In the genomic region with DNA sequence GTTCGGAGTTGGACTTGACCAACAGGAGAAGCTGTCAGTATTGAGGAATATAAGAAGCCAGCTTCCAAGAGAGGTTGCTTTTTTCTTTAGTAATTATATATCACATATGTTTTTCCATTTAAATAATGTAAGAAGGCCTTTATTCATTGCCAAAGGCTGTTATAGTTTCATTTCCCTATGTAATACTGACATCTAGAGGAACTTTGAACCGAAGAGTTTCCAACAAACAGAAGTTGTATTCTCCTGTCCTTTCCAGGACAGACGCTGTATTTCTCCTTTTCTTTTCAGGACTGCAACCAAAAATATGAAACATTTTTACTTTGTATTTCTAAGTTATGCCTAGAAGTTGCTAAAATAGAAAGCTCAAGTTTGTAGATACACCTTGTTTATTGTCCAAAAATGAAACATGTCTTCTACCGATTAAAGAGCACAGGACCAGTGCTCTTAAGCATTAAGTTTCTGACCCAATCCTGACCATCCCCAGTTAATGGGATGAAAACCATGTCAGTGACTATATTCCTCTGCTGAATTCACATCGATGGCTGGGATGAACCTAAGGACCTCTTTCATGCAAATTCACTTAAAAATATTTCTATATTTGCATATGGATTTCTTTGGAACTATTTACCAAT, we compare ENCODE assay signal across 8 cellular contexts. TPM values are rescaled to one million over a fixed set of nuclear protein-coding genes. Genes with fewer than 3 reads are reported as not detected.
DNase-seq lines count a peak whose midpoint lies in the region; ATAC-seq, FAIRE-seq and TF ChIP-seq lines count a peak whose summit lies in the region.

No MANE protein-coding gene starts in this region.

- no peak overlapping the region for H2AFZ ChIP-seq in HepG2 (ENCODE audit: low read length)

- in situ Hi-C loops in HepG2 (cut with HindIII; ENCODE audit: extremely low pct_ligation_motif_present, low pct_unique_long_range_greater_than_20kb): no loop called here

- intact Hi-C loops in adrenal gland (cut with DNase I) (no loop called here), HepG2 (cut with micrococcal nuclease; ENCODE audit: unreplicated experiment) (loop anchor here (5.0 to 10.0 kb wide), 2 partner anchors 61 to 1098 kb away; no protein-coding TSS in a partner anchor)

- TF ChIP-seq EP300 in HepG2 (IDR thresholded peaks at IDR 0.05; ENCODE audit: low read depth in 2 of 2, low read length in 2 of 2) (no peak), HepG2 (CRISPR knock-in tag; IDR thresholded peaks at IDR 0.05; ENCODE audit: borderline replicate concordance) (no peak)

- POLR2A ChIA-PET in HepG2 (lab: Yijun Ruan, JAX): no interaction called here

- H3K9me3 ChIP-seq in adrenal gland (replicated peaks in 1 of 3) (no peaks in the 10 kb centered on the region), HepG2 (ENCODE audit: low read length) (no peaks in the 10 kb centered on the region)

- no peak overlapping the region for H3K27ac ChIP-seq in adrenal gland
- no peak overlapping the region for H3K27ac ChIP-seq in HepG2 (ENCODE audit: extremely low read length, insufficient read depth, low read length)

- H3K4me2 ChIP-seq in HepG2 (ENCODE audit: low read depth, low read length): no peak overlapping the region

- BruUV-seq in HepG2 (replicated peaks; lab: Mats Ljungman, UMichigan): no TSS peak

- TF ChIP-seq CTCF in LNCAP (IDR thresholded peaks at IDR 0.05): peak; percentile 56
- TF ChIP-seq CTCF in adrenal gland (IDR thresholded peaks at IDR 0.05): peak in 5 of 6 experiments; percentile 15 to 40 (median 34)
- peak; percentile 75 for TF ChIP-seq CTCF in HepG2 (CRISPR knock-in tag; IDR thresholded peaks at IDR 0.05)

- no peaks in the 10 kb centered on the region for H4K20me1 ChIP-seq in HepG2 (ENCODE audit: insufficient read depth, low read length)

- no peaks in the 10 kb centered on the region for H3K79me2 ChIP-seq in HepG2 (ENCODE audit: insufficient read depth, low read length)

- no peak overlapping the region for H3K9ac ChIP-seq in HepG2 (ENCODE audit: insufficient read depth, low read depth, low read length)

- H3K4me3 ChIP-seq in adrenal gland (no peak overlapping the region), HepG2 (replicated peaks in 1 of 3; ENCODE audit: insufficient read depth in 1 of 3, low read depth in 2 of 3, low read length in 3 of 3) (no peak overlapping the region)

- no peaks in the 10 kb centered on the region for H3K36me3 ChIP-seq in adrenal gland (replicated peaks in 1 of 2)
- no peaks in the 10 kb centered on the region for H3K36me3 ChIP-seq in HepG2 (replicated peaks in 1 of 2; ENCODE audit: control insufficient read depth in 1 of 2, insufficient read depth in 2 of 2, low read length in 2 of 2)

- no peaks in the 10 kb centered on the region for H3K4me1 ChIP-seq in adrenal gland (replicated peaks in 1 of 2)
- H3K4me1 ChIP-seq in HepG2 (ENCODE audit: insufficient read depth, low read length): peaks cover 13% of the 10 kb centered on the region

- H3K27me3 ChIP-seq in adrenal gland (no peaks in the 10 kb centered on the region), HepG2 (ENCODE audit: control insufficient read depth in 1 of 2, insufficient read depth in 2 of 2, low read length in 2 of 2) (peaks cover 0 to 20% of the 10 kb centered on the region in 2 experiments; a peak in 2 of 5 replicates)

- CTCF ChIA-PET in HepG2 (lab: Yijun Ruan, JAX; ENCODE audit: low intra/inter-chr PET ratio, low total read pairs): interaction anchor here (1.5 to 1.6 kb wide), 2 partner anchors 99 to 1091 kb away, joined by 3 read pairs; no protein-coding TSS in a partner anchor

- peak; percentile 41; the same call in 1 of the 2 replicates for TF ChIP-seq RAD21 in HepG2 (CRISPR knock-in tag; IDR thresholded peaks at IDR 0.05)

- TF ChIP-seq POLR2A in adrenal gland (IDR thresholded peaks at IDR 0.05) (no peak), HepG2 (IDR thresholded peaks at IDR 0.05; ENCODE audit: insufficient read depth in 1 of 2, low read depth in 2 of 2, low read length in 2 of 2) (no peak)

- 52 to 56% (median 55%) methylated on average over 5 of the region's 5 CpGs for WGBS in adrenal gland, 4 donors
- WGBS in HepG2 (ENCODE audit: low lambda C conversion rate): 9% methylated on average over 5 of the region's 5 CpGs

- DNase-seq in DMS 273 treated with DMSO at 0.1 percent for 48 hours (lab: John Stamatoyannopoulos, UW): peak; percentile 11
- DNase-seq in adrenal gland: no peak
- DNase-seq in HepG2 (ENCODE audit: low spot score): peak; percentile 27
- DNase-seq in activated CD4-positive, alpha-beta T cell treated with anti-CD3 and anti-CD28 coated beads, Interleukin-2, amount 50 U/mL, for 48 hours: no peak
- no peak for DNase-seq in 8988T

- FAIRE-seq in HepG2 (lab: Jason Lieb, UNC): peak; percentile 53

- ATAC-seq in HepG2: peak; percentile 72
- no peak for ATAC-seq in GM21529 (IDR thresholded peaks at IDR 0.05; ENCODE audit: unreplicated experiment)
- ATAC-seq in GM19452 (IDR thresholded peaks at IDR 0.05; ENCODE audit: unreplicated experiment): no peak

TF ChIP-seq in HepG2, 621 proteins besides CTCF, POLR2A, EP300 and RAD21 (continues in another document):
- no peak for TF ChIP-seq ZSCAN25 (CRISPR knock-in tag; IDR thresholded peaks at IDR 0.05)
- peak; percentile 60 for TF ChIP-seq SMC3 (IDR thresholded peaks at IDR 0.05; ENCODE audit: low read length)
- peak; percentile 79 for TF ChIP-seq STAG1 (CRISPR knock-in tag; IDR thresholded peaks at IDR 0.05)
- TF ChIP-seq, protein P1, sequence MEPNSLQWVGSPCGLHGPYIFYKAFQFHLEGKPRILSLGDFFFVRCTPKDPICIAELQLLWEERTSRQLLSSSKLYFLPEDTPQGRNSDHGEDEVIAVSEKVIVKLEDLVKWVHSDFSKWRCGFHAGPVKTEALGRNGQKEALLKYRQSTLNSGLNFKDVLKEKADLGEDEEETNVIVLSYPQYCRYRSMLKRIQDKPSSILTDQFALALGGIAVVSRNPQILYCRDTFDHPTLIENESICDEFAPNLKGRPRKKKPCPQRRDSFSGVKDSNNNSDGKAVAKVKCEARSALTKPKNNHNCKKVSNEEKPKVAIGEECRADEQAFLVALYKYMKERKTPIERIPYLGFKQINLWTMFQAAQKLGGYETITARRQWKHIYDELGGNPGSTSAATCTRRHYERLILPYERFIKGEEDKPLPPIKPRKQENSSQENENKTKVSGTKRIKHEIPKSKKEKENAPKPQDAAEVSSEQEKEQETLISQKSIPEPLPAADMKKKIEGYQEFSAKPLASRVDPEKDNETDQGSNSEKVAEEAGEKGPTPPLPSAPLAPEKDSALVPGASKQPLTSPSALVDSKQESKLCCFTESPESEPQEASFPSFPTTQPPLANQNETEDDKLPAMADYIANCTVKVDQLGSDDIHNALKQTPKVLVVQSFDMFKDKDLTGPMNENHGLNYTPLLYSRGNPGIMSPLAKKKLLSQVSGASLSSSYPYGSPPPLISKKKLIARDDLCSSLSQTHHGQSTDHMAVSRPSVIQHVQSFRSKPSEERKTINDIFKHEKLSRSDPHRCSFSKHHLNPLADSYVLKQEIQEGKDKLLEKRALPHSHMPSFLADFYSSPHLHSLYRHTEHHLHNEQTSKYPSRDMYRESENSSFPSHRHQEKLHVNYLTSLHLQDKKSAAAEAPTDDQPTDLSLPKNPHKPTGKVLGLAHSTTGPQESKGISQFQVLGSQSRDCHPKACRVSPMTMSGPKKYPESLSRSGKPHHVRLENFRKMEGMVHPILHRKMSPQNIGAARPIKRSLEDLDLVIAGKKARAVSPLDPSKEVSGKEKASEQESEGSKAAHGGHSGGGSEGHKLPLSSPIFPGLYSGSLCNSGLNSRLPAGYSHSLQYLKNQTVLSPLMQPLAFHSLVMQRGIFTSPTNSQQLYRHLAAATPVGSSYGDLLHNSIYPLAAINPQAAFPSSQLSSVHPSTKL (CRISPR knock-in tag; IDR thresholded peaks at IDR 0.05): 0 out of 2 replicates have a peak, but pooled peaks have one; percentile 34
- TF ChIP-seq KLF16 (CRISPR knock-in tag; IDR thresholded peaks at IDR 0.05): no peak

RNA-seq across cellular contexts. Expression of a gene that starts 55.1 kb away (rescaled TPM):
- total RNA-seq in adrenal gland: under 1 TPM; 0.35 to 0.90 (median 0.69) TPM
- under 1 TPM; 0.46 to 0.84 (median 0.48) TPM for polyA plus RNA-seq in adrenal gland
- total RNA-seq in HepG2 (2016; rRNA removed; fragmentation: Illumina TruSeq; extraction: Trizol): 0.15 and 0.29 TPM in 2 replicates
- total RNA-seq in HepG2 (2016; cell fraction: cytosol; rRNA removed; fragmentation: Illumina TruSeq; extraction: Trizol; ENCODE audit: low read depth): 0.09 and 0.10 TPM in 2 replicates
- 0.16 and 0.32 TPM in 2 replicates for total RNA-seq in HepG2 (2016; cell fraction: insoluble cytoplasmic fraction; rRNA removed; fragmentation: Illumina TruSeq; extraction: Trizol)
- 0.03 and 0.10 TPM in 2 replicates for total RNA-seq in HepG2 (2016; cell fraction: membrane; rRNA removed; fragmentation: Illumina TruSeq; extraction: Trizol)
- 0.31 and 0.34 TPM in 2 replicates for total RNA-seq in HepG2 (2016; cell fraction: nucleus; rRNA removed; fragmentation: Illumina TruSeq; extraction: Trizol)
- polyA plus RNA-seq in HepG2 (2011; rRNA removed): 0.26 and 0.46 TPM in 2 replicates
- 0.07 and 0.17 TPM in 2 replicates for polyA plus RNA-seq in HepG2 (2011; cell fraction: cytosol; rRNA removed)
- 1.3 and 2.2 TPM in 2 replicates for polyA plus RNA-seq in HepG2 (2011; cell fraction: nucleus; rRNA removed)
- 0.49 and 0.50 TPM in 2 replicates for polyA plus RNA-seq in HepG2 (2012)
- polyA plus RNA-seq in HepG2 (2016; cell fraction: cytosol; fragmentation: Illumina TruSeq; extraction: Trizol; ENCODE audit: low read depth): 0.02 TPM in 1 of 2 replicates, not detected in the other
- 0.11 and 0.14 TPM in 2 replicates for polyA plus RNA-seq in HepG2 (2016; cell fraction: insoluble cytoplasmic fraction; fragmentation: Illumina TruSeq; extraction: Trizol; ENCODE audit: low read depth)
- 0.06 and 0.08 TPM in 2 replicates for polyA plus RNA-seq in HepG2 (2016; cell fraction: membrane; fragmentation: Illumina TruSeq; extraction: Trizol; ENCODE audit: low read depth)
- 0.44 and 0.70 TPM in 2 replicates for polyA plus RNA-seq in HepG2 (2016; cell fraction: nucleus; fragmentation: Illumina TruSeq; extraction: Trizol; ENCODE audit: insufficient read depth, low read depth)
- 0.10 and 0.33 TPM in 2 replicates for polyA minus RNA-seq in HepG2 (2011; rRNA and poly(A)+ RNA removed; ENCODE audit: low replicate concordance)
- 0.09 TPM in 1 of 2 replicates, not detected in the other for polyA minus RNA-seq in HepG2 (2011; cell fraction: cytosol; rRNA and poly(A)+ RNA removed)
- polyA minus RNA-seq in HepG2 (2011; cell fraction: nucleus; rRNA and poly(A)+ RNA removed): 0.64 and 0.87 TPM in 2 replicates

Comparison
In these comparisons a context has a peak if more than half of its experiments do, and no peak if none do; other contexts are left out.
1. DNase-seq: peak in DMS 273 treated with DMSO at 0.1 percent for 48 hours (single experiment) and HepG2 (single experiment); none in adrenal gland (0 of 7), activated CD4-positive, alpha-beta T cell treated with anti-CD3 and anti-CD28 coated beads, Interleukin-2, amount 50 U/mL, for 48 hours (0 of 2) and 8988T (single experiment).
2. Peak in every context shown above with its lines, with median percentiles within 50 percentile points of each other: CTCF ChIP-seq.